ENCODE assay signal across 9 cellular contexts in the genomic region with DNA sequence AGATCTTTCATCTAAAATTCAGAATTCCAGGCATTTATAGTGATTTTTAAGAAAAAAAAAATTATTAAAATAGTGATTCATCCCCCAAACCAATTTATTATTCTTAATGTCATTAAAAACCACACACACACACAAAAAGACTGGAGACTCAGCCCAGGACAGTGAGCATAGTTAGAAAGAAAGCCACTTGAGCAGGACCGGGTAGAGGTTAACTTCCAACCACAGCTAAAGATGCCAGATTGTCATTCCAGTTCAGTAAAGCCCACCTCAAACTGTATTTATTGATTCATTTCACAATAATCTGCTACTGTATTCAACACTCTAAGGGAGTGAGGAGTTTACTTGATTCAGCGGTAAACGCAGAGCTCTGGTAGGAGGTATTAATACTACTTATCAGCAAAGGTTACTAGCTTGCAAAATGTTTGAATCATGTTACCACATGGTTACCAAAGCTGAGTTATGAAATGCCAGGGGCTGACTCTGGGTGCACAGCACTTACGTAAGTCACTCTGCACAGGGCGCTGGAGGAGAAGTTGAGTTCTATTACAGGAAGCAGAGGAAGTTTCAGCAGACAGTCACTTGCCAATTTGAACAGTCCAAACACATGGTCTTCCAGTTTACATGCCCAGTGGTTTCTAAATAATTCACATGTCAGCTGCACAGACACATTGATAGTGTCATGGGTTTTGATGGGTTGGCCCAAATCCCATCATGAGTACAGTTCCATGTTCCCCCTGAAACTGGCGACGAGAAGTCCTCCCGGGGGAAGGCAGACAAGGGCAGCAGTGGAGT.
A peak's percentile ranks its signal among the peaks of the same experiment; 100 is the strongest.
DNase-seq lines count a peak whose midpoint lies in the region; ATAC-seq, FAIRE-seq and TF ChIP-seq lines count a peak whose summit lies in the region.
"Had no signal": no experiment of that assay in that cellular context is flagged by ENCODE, and none has a peak within 500 bp of the region (broad histone marks: within the 10 kb centered on the region; RNA-seq: fewer than 3 reads in every experiment).

No MANE protein-coding gene starts in this region.

- no peak overlapping the region for H3K4me2 ChIP-seq in OCI-LY7 (ENCODE audit: low read length)

- H4K20me1 ChIP-seq in OCI-LY7 (ENCODE audit: insufficient read depth, low read length), result no peaks in the 10 kb centered on the region

- intact Hi-C loops in OCI-LY7 (cut with micrococcal nuclease; ENCODE audit: unreplicated experiment), result no loop called here

- no peak for FAIRE-seq in D721Med (lab: Jason Lieb, UNC)

- H3K9me3 ChIP-seq in OCI-LY7 (ENCODE audit: low read length) (no peaks in the 10 kb centered on the region), HAP-1 (no peaks in the 10 kb centered on the region; the same call in 1 of the 2 replicates)

- H3K9me2 ChIP-seq in OCI-LY7 (ENCODE audit: insufficient read depth, low read length), result no peaks in the 10 kb centered on the region

- H3K27ac ChIP-seq in OCI-LY7 (ENCODE audit: low read depth, low read length, poor library complexity, severe bottlenecking), result no peak overlapping the region

- DNase-seq in AG08396 (ENCODE audit: low spot score), result peak; percentile 69
- peak; percentile 55 for DNase-seq in LHCN-M2 (ENCODE audit: low read depth)
- peak; percentile 5 for DNase-seq in ecto neural progenitor cell (ENCODE audit: low spot score)
- peak; percentile 50 for DNase-seq in midbrain (lab: John Stamatoyannopoulos, UW)
- DNase-seq in OCI-LY7 (ENCODE audit: low spot score), result no peak
- DNase-seq in D721Med (ENCODE audit: insufficient read length, low spot score), result no peak
- no peak for DNase-seq in HAP-1 (ENCODE audit: low spot score in 2 of 2)
- DNase-seq: activated naive CD4-positive, alpha-beta T cell treated with anti-CD3 and anti-CD28 coated beads, Interleukin-2, amount 10 ng/mL, durations not matched to agents 7 days and 5 days had no signal

- CTCF ChIA-PET in OCI-LY7 (lab: Charles Lee; ENCODE audit: unreplicated experiment), result no interaction called here

- BruUV-seq in OCI-LY7 (replicated peaks; lab: Mats Ljungman, UMichigan), result no TSS peak

- H3K36me3 ChIP-seq in OCI-LY7 (ENCODE audit: insufficient read depth, low read length) (no peaks in the 10 kb centered on the region), HAP-1 (replicated peaks) (no peaks in the 10 kb centered on the region)

- H3K4me3 ChIP-seq in OCI-LY7 (ENCODE audit: low read depth, low read length, poor library complexity, severe bottlenecking) (no peak overlapping the region), HAP-1 (no peak overlapping the region)

- no peaks in the 10 kb centered on the region for H3K27me3 ChIP-seq in HAP-1 (ENCODE audit: low read depth)

- in situ Hi-C loops in HAP-1 (cut with MboI; ENCODE audit: low sequenced_read_pairs), result no loop called here

- POLR2A ChIA-PET in OCI-LY7 (lab: Charles Lee), result no interaction called here

- no peaks in the 10 kb centered on the region for H3K4me1 ChIP-seq in OCI-LY7 (ENCODE audit: insufficient read depth, low read length, poor library complexity, severe bottlenecking)
- H3K4me1 ChIP-seq in HAP-1, result no peaks in the 10 kb centered on the region

- H2AFZ ChIP-seq in OCI-LY7 (ENCODE audit: low read length), result no peak overlapping the region

- ATAC-seq in GM21390 (IDR thresholded peaks at IDR 0.05; ENCODE audit: unreplicated experiment), result no peak

- TF ChIP-seq CTCF in OCI-LY7 (conservative IDR thresholded peaks at IDR 0.05; ENCODE audit: low read length) (no peak), D721Med (IDR thresholded peaks at IDR 0.05; ENCODE audit: insufficient read depth, missing control alignments) (no peak)

- H3K79me2 ChIP-seq in OCI-LY7 (ENCODE audit: insufficient read depth, low read depth, low read length), result no peaks in the 10 kb centered on the region

Comparison
In these comparisons a context has a peak if more than half of its experiments do, and no peak if none do; other contexts are left out.
1. DNase-seq: peak in AG08396 (single experiment), LHCN-M2 (single experiment), ecto neural progenitor cell (single experiment) and midbrain (single experiment); none in OCI-LY7 (single experiment), D721Med (single experiment) and HAP-1 (0 of 2).